Comparison of ENCODE assay signal across 9 cellular contexts in the genomic region with DNA sequence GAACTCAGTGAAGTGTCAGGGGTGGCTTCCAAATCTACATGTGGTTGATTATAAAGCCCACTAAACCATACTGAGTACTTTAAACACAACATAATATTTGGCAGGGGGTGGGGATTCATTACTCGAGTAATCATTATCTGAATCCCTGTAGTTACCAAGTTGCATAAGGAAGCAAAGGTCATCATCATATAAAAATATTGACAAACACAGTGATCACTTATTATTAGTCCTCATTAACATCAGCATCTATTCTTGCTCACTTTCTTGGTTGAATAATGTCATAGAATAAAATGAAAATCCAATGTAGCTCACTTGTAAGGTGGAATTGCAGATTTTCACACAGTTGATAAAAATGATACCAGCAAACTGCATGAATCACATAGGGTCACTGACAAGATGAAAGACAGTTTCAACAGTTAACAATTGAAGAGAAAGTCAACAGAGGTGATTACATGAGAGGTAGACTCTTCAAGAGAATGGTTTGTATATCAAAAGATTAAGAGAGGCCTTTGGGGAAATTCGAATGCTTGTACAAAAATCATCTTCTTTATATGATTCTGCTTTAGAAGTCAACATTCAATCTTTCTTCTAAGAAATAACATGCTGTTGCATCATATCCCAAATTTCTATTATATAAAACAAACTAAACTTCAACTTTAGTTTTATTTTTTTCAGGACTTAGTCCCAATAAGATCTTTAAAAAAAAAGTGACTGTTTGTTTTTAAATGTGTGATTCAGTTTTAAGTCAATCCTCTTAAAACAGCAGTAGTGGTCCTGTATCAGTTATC.
DNase-seq lines count a peak whose midpoint lies in the region; ATAC-seq and TF ChIP-seq lines count a peak whose summit lies in the region.
"Had no signal": no experiment of that assay in that cellular context is flagged by ENCODE, and none has a peak within 500 bp of the region (broad histone marks: within the 10 kb centered on the region; RNA-seq: fewer than 3 reads in every experiment).

No MANE protein-coding gene starts in this region.

- no peak for TF ChIP-seq POLR2A in breast epithelium (IDR thresholded peaks at IDR 0.05)

- peak overlapping the region; percentile 63 to 75 (median 75) for H3K27ac Mint-ChIP-seq in CD4-positive, CD25-positive, alpha-beta regulatory T cell
- H3K27ac Mint-ChIP-seq in osteocyte (ENCODE audit: unreplicated experiment), result peak overlapping the region; percentile 2

- H3K4me3 ChIP-seq in CD4-positive, CD25-positive, alpha-beta regulatory T cell (ENCODE audit: low read depth, low read length), result peak overlapping the region; percentile 67
- H3K4me3 ChIP-seq in breast epithelium, result no peak overlapping the region

- H3K4me1 Mint-ChIP-seq in CD4-positive, CD25-positive, alpha-beta regulatory T cell, result peaks cover 55 to 92% (median 81%) of the 10 kb centered on the region in 4 donors
- peaks cover 78% of the 10 kb centered on the region for H3K4me1 Mint-ChIP-seq in osteocyte (ENCODE audit: unreplicated experiment)

- peaks cover 54% of the 10 kb centered on the region for H3K36me3 ChIP-seq in CD4-positive, CD25-positive, alpha-beta regulatory T cell (ENCODE audit: control insufficient read depth, insufficient read depth, low read length)
- H3K36me3 ChIP-seq in breast epithelium, result no peaks in the 10 kb centered on the region

- H3K9me3 Mint-ChIP-seq in CD4-positive, CD25-positive, alpha-beta regulatory T cell, result no peaks in the 10 kb centered on the region
- H3K9me3 Mint-ChIP-seq in osteocyte (ENCODE audit: unreplicated experiment), result no peaks in the 10 kb centered on the region

- no peaks in the 10 kb centered on the region for H3K9me3 ChIP-seq in CD4-positive, CD25-positive, alpha-beta regulatory T cell (ENCODE audit: control insufficient read depth in 2 of 2, low read length in 2 of 2)
- H3K9me3 ChIP-seq in breast epithelium, result no peaks in the 10 kb centered on the region

- H3K4me1 ChIP-seq in CD4-positive, CD25-positive, alpha-beta regulatory T cell (ENCODE audit: control insufficient read depth, insufficient read depth, low read length, poor library complexity, severe bottlenecking), result peaks cover 88% of the 10 kb centered on the region
- peaks cover 17 to 53% of the 10 kb centered on the region in 2 donors for H3K4me1 ChIP-seq in breast epithelium

- peak in 1 of 3 donors; percentile 0 for DNase-seq in CD4-positive, CD25-positive, alpha-beta regulatory T cell
- DNase-seq in HT-29 (ENCODE audit: low spot score) (peak; percentile 42), breast epithelium (ENCODE audit: low spot score in 2 of 2) (no peak), osteocyte (ENCODE audit: extremely low spot score, unreplicated experiment) (no peak), H4 (ENCODE audit: low spot score) (no peak), NOMO-1 treated with dmso at 0.1 percent for 144 hours (lab: John Stamatoyannopoulos, UW; ENCODE audit: unreplicated experiment) (no peak)
- DNase-seq: activated effector memory CD4-positive, alpha-beta T cell treated with anti-CD3 and anti-CD28 coated beads, Interleukin-2, amount 50 U/mL, for 16 hours; effector CD8-positive, alpha-beta T cell had no signal

- peak overlapping the region in 3 of 4 donors; percentile 33 to 66 (median 62) for H3K4me3 Mint-ChIP-seq in CD4-positive, CD25-positive, alpha-beta regulatory T cell
- H3K4me3 Mint-ChIP-seq in osteocyte (ENCODE audit: unreplicated experiment), result no peak overlapping the region

- H3K36me3 Mint-ChIP-seq in CD4-positive, CD25-positive, alpha-beta regulatory T cell, result peaks cover 34% of the 10 kb centered on the region
- peaks cover 10% of the 10 kb centered on the region for H3K36me3 Mint-ChIP-seq in osteocyte (ENCODE audit: unreplicated experiment)

- H3K27ac ChIP-seq in CD4-positive, CD25-positive, alpha-beta regulatory T cell (ENCODE audit: insufficient read depth, low read length, poor library complexity, severe bottlenecking), result peak overlapping the region; percentile 45
- peak overlapping the region; percentile 6 to 93 for H3K27ac ChIP-seq in breast epithelium

- TF ChIP-seq CTCF in breast epithelium (IDR thresholded peaks at IDR 0.05) (no peak), osteocyte (IDR thresholded peaks at IDR 0.05) (no peak)

- no peak for ATAC-seq in CD4-positive, CD25-positive, alpha-beta regulatory T cell (ENCODE audit: low read depth in 2 of 2)
- ATAC-seq in GM18502 (IDR thresholded peaks at IDR 0.05; ENCODE audit: poor library complexity, unreplicated experiment), result no peak

- no peaks in the 10 kb centered on the region for H3K27me3 ChIP-seq in CD4-positive, CD25-positive, alpha-beta regulatory T cell (ENCODE audit: control insufficient read depth, insufficient read depth, low read length)
- H3K27me3 ChIP-seq in breast epithelium, result no peaks in the 10 kb centered on the region

- H3K27me3 Mint-ChIP-seq in CD4-positive, CD25-positive, alpha-beta regulatory T cell, result no peaks in the 10 kb centered on the region
- H3K27me3 Mint-ChIP-seq in osteocyte (ENCODE audit: unreplicated experiment), result no peaks in the 10 kb centered on the region

- intact Hi-C loops in breast epithelium (cut with DNase I; ENCODE audit: low total_unique reads), result no loop called here
